Comparison of ENCODE assay signal across 9 cellular contexts in genomic region chr3:98592345-98592935, GRCh38. TPM values are rescaled to one million over a fixed set of nuclear protein-coding genes. Genes with fewer than 3 reads are reported as not detected.
DNase-seq lines count a peak whose midpoint lies in the region; ATAC-seq, FAIRE-seq and TF ChIP-seq lines count a peak whose summit lies in the region.
"Had no signal": no experiment of that assay in that cellular context is flagged by ENCODE, and none has a peak within 500 bp of the region (broad histone marks: within the 10 kb centered on the region; RNA-seq: fewer than 3 reads in every experiment).

No MANE protein-coding gene starts in this region.

- peak overlapping the region; percentile 96 for H3K4me2 ChIP-seq in astrocyte (ENCODE audit: low read length)

- TF ChIP-seq POLR2A in right lobe of liver (IDR thresholded peaks at IDR 0.05) (no peak), thyroid gland (IDR thresholded peaks at IDR 0.05) (no peak)

- H3K36me3 ChIP-seq in astrocyte (ENCODE audit: insufficient read depth, low read length) (peaks cover 6% of the 10 kb centered on the region), right lobe of liver (peaks cover 0 to 30% (median 9%) of the 10 kb centered on the region in 4 donors), thyroid gland (no peaks in the 10 kb centered on the region)

- peak overlapping the region; percentile 94 for H3K4me3 Mint-ChIP-seq in activated T-cell treated with anti-CD3 and anti-CD28 coated beads, Interleukin-2, amount 50 U/mL, for 4 hours
- H3K4me3 Mint-ChIP-seq in astrocyte (ENCODE audit: unreplicated experiment): peak overlapping the region; percentile 95

- peak overlapping the region; percentile 37 for H3K27ac Mint-ChIP-seq in astrocyte (ENCODE audit: unreplicated experiment)

- no peaks in the 10 kb centered on the region for H3K9me3 Mint-ChIP-seq in activated T-cell treated with anti-CD3 and anti-CD28 coated beads, Interleukin-2, amount 50 U/mL, for 4 hours
- H3K9me3 Mint-ChIP-seq in astrocyte (ENCODE audit: unreplicated experiment): no peaks in the 10 kb centered on the region

- peak overlapping the region; percentile 73 for H3K4me3 ChIP-seq in astrocyte (ENCODE audit: insufficient read depth, low read depth, low read length)
- H3K4me3 ChIP-seq in right lobe of liver: peak overlapping the region; percentile 65 to 88 (median 75)
- H3K4me3 ChIP-seq in thyroid gland (replicated peaks in 1 of 3): peak overlapping the region in 2 of 3 donors; percentile 74 to 80

- H4K20me1 ChIP-seq in astrocyte (ENCODE audit: insufficient read depth, low read length): peaks cover 9% of the 10 kb centered on the region

- intact Hi-C loops in right lobe of liver (cut with DNase I) (no loop called here), thyroid gland (cut with DNase I) (no loop called here)

- peaks cover 16% of the 10 kb centered on the region for H3K36me3 Mint-ChIP-seq in activated T-cell treated with anti-CD3 and anti-CD28 coated beads, Interleukin-2, amount 50 U/mL, for 4 hours (ENCODE audit: insufficient read depth)
- H3K36me3 Mint-ChIP-seq in astrocyte (ENCODE audit: low read depth, unreplicated experiment): peaks cover 2% of the 10 kb centered on the region

- H3K4me1 Mint-ChIP-seq in activated T-cell treated with anti-CD3 and anti-CD28 coated beads, Interleukin-2, amount 50 U/mL, for 4 hours (ENCODE audit: low read depth): peaks cover 31% of the 10 kb centered on the region
- peaks cover 18% of the 10 kb centered on the region for H3K4me1 Mint-ChIP-seq in astrocyte (ENCODE audit: low read depth, unreplicated experiment)

- H3K27me3 ChIP-seq in astrocyte (ENCODE audit: insufficient read depth, low read length): no peaks in the 10 kb centered on the region
- no peaks in the 10 kb centered on the region for H3K27me3 ChIP-seq in right lobe of liver
- no peaks in the 10 kb centered on the region for H3K27me3 ChIP-seq in thyroid gland

- H2AFZ ChIP-seq in astrocyte (ENCODE audit: low read depth, low read length): peak overlapping the region; percentile 93

- FAIRE-seq in astrocyte (lab: Jason Lieb, UNC): no peak

- H3K79me2 ChIP-seq in astrocyte (ENCODE audit: insufficient read depth, low read length): peaks cover 12% of the 10 kb centered on the region

- no peak for TF ChIP-seq CTCF in astrocyte (IDR thresholded peaks at IDR 0.05; ENCODE audit: insufficient read depth, low read depth, low read length)
- no peak for TF ChIP-seq CTCF in right lobe of liver (IDR thresholded peaks at IDR 0.05)
- no peak for TF ChIP-seq CTCF in thyroid gland (IDR thresholded peaks at IDR 0.05)

- no peak for DNase-seq in activated T-cell treated with anti-CD3 and anti-CD28 coated beads, Interleukin-2, amount 50 U/mL, for 4 hours
- DNase-seq in activated T-cell treated with anti-CD3 and anti-CD28 coated beads for 4 hours (no peak), astrocyte (ENCODE audit: low read depth) (no peak), right lobe of liver (no peak), thyroid gland (no peak), DMS 273 (lab: John Stamatoyannopoulos, UW; ENCODE audit: unreplicated experiment) (no peak), NCI-H226 (no peak), NCI-H128 (lab: John Stamatoyannopoulos, UW; ENCODE audit: unreplicated experiment) (no peak)
- DNase-seq: NCI-H2081 treated with DMSO at 0.1 percent for 48 hours had no signal

- H3K27ac ChIP-seq in astrocyte (ENCODE audit: low read depth, low read length) (no peak overlapping the region), right lobe of liver (peak overlapping the region; percentile 48 to 79 (median 76)), thyroid gland (peak overlapping the region in 1 of 3 donors; percentile 72)

- no peak for ATAC-seq in activated T-cell treated with anti-CD3 and anti-CD28 coated beads, Interleukin-2, amount 50 U/mL, for 4 hours
- no peak for ATAC-seq in right lobe of liver

- 7% methylated on average over 11 of the region's 11 CpGs for WGBS in right lobe of liver (ENCODE audit: insufficient coverage, low coverage, low lambda C conversion rate, missing lambda C conversion rate)
- WGBS in thyroid gland, 2 donors: 29 to 32% methylated on average over 11 of the region's 11 CpGs

- H3K9me3 ChIP-seq in astrocyte (ENCODE audit: insufficient read depth, low read depth, low read length) (no peaks in the 10 kb centered on the region), right lobe of liver (no peaks in the 10 kb centered on the region), thyroid gland (no peaks in the 10 kb centered on the region)

- H3K4me1 ChIP-seq in astrocyte (ENCODE audit: insufficient read depth, low read length) (no peaks in the 10 kb centered on the region), right lobe of liver (peaks cover 0 to 36% (median 8%) of the 10 kb centered on the region in 4 donors), thyroid gland (peaks cover 7 to 26% of the 10 kb centered on the region in 2 donors)

- H3K9ac ChIP-seq in astrocyte (ENCODE audit: low read length): peak overlapping the region; percentile 77

- no peaks in the 10 kb centered on the region for H3K27me3 Mint-ChIP-seq in activated T-cell treated with anti-CD3 and anti-CD28 coated beads, Interleukin-2, amount 50 U/mL, for 4 hours (ENCODE audit: low read depth)
- H3K27me3 Mint-ChIP-seq in astrocyte (ENCODE audit: low read depth, unreplicated experiment): no peaks in the 10 kb centered on the region

RNA-seq across cellular contexts. Expression of gene CPOX, which starts 1.0 kb away (rescaled TPM):
- 10 to 100 TPM; 46.0 to 50.0 (median 48.5) TPM for total RNA-seq in activated T-cell treated with anti-CD3 and anti-CD28 coated beads, Interleukin-2, amount 50 U/mL, for 4 hours
- 22.1 and 23.7 TPM in 2 replicates for total RNA-seq in astrocyte
- 10 to 100 TPM; 20.3 to 26.9 (median 22.6) TPM for total RNA-seq in right lobe of liver
- total RNA-seq in thyroid gland: 10 to 100 TPM; 14.8 to 27.9 (median 26.3) TPM
